15 cellular contexts compared by ENCODE assay signal in genomic region chr22:19808873-19809478, GRCh38. TPM values are rescaled to one million over a fixed set of nuclear protein-coding genes. Genes with fewer than 3 reads are reported as not detected.
"Had no signal": no experiment of that assay in that cellular context is flagged by ENCODE, and none has a peak within 500 bp of the region (broad histone marks: within the 10 kb centered on the region; RNA-seq: fewer than 3 reads in every experiment).

No MANE protein-coding gene starts in this region.

- H3K4me3 Mint-ChIP-seq: activated T-cell treated with anti-CD3 and anti-CD28 coated beads, Interleukin-2, amount 50 U/mL, for 24 hours; naive B cell; neural progenitor cell; stimulated activated memory B cell treated with anti-CD40 and anti-IgM and Interleukin-4, amounts not matched to agents 10 μg/mL and 1 μg/mL and 100 μg/mL, for 72 hours; T-helper 2 cell treated with Interferon-gamma antibody and Interleukin-4, amounts not matched to agents 5 μg/mL and 100 μg/mL, for 36 hours had no signal

- H3K4me3 ChIP-seq: neural progenitor cell, ovary, tibial nerve, vagina had no signal

- H3K9me3 ChIP-seq: ovary, tibial nerve, vagina had no signal

- H3K4me1 Mint-ChIP-seq: naive B cell; stimulated activated memory B cell treated with anti-CD40 and anti-IgM and Interleukin-4, amounts not matched to agents 10 μg/mL and 1 μg/mL and 100 μg/mL, for 72 hours had no signal

- H3K4me1 ChIP-seq: neural progenitor cell had no signal

- FAIRE-seq: colon, endometrium had no signal

- H3K27ac ChIP-seq: neural progenitor cell, ovary, tibial nerve, vagina had no signal

- DNase-seq: activated T-cell treated with anti-CD3 and anti-CD28 coated beads, Interleukin-2, amount 50 U/mL, for 24 hours; hippocampal formation; kidney glomerular epithelial cell; naive B cell; SW 1271 had no signal

- H3K27me3 Mint-ChIP-seq: activated T-cell treated with anti-CD3 and anti-CD28 coated beads, Interleukin-2, amount 50 U/mL, for 24 hours; naive B cell; stimulated activated memory B cell treated with anti-CD40 and anti-IgM and Interleukin-4, amounts not matched to agents 10 μg/mL and 1 μg/mL and 100 μg/mL, for 72 hours had no signal

- H3K36me3 Mint-ChIP-seq: activated naive CD4-positive, alpha-beta T cell treated with anti-CD3 and anti-CD28 coated beads, Interleukin-2, amount 50 U/mL, for 72 hours; naive B cell; neural progenitor cell had no signal

- H3K27me3 ChIP-seq: neural progenitor cell, ovary, tibial nerve, vagina had no signal

- H3K27ac Mint-ChIP-seq: activated T-cell treated with anti-CD3 and anti-CD28 coated beads, Interleukin-2, amount 50 U/mL, for 24 hours; neural progenitor cell; stimulated activated memory B cell treated with anti-CD40 and anti-IgM and Interleukin-4, amounts not matched to agents 10 μg/mL and 1 μg/mL and 100 μg/mL, for 72 hours; T-helper 2 cell treated with Interferon-gamma antibody and Interleukin-4, amounts not matched to agents 5 μg/mL and 100 μg/mL, for 36 hours had no signal

- H3K36me3 ChIP-seq: neural progenitor cell, ovary, vagina had no signal

- H3K9me3 Mint-ChIP-seq: activated naive CD4-positive, alpha-beta T cell treated with anti-CD3 and anti-CD28 coated beads, Interleukin-2, amount 50 U/mL, for 72 hours; activated T-cell treated with anti-CD3 and anti-CD28 coated beads, Interleukin-2, amount 50 U/mL, for 24 hours; naive B cell; neural progenitor cell; stimulated activated memory B cell treated with anti-CD40 and anti-IgM and Interleukin-4, amounts not matched to agents 10 μg/mL and 1 μg/mL and 100 μg/mL, for 72 hours; T-helper 2 cell treated with Interferon-gamma antibody and Interleukin-4, amounts not matched to agents 5 μg/mL and 100 μg/mL, for 36 hours had no signal

- H3K9ac ChIP-seq: neural progenitor cell had no signal

RNA-seq across cellular contexts. Expression of gene TBX1, which starts 48.4 kb away (rescaled TPM):
- total RNA-seq: activated naive CD4-positive, alpha-beta T cell treated with anti-CD3 and anti-CD28 coated beads, Interleukin-2, amount 50 U/mL, for 72 hours; mononuclear cell had no signal
